ENCODE assay signal across 23 cellular contexts in the genomic region with DNA sequence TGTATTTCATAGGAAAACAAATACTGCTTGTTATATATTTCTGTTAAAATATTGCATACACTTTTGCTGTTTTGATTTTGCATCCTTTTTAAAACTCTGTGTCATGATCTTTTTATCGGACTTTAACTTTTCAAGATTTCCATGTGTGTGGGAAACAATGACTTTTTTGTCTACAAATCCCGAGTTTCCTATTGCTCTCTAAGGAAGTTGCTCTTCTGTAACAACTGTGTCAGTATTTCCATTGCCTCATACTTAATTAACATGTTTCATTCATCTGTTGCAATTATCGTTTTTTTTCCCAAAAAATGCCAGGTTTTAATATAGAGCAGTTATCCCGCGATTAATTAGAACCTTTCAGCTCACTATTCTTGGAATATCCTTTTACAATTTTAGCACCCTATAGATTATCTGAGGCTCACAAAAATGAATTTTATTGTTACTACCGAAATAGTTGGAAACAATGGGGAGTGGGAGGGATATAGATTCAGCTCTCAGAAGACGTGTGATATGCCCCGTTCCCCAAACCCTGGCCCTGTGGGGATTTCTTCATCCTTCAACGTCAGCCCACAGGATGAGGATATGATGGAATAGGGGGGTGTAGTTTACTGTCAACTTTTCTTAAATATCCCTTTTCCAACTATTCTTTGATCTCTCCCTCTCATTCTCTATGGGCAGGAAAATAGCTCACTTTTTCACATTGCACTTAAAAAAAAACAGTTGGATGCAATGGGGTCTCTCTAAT.
DNase-seq lines count a peak whose midpoint lies in the region; ATAC-seq and TF ChIP-seq lines count a peak whose summit lies in the region.
"Had no signal": no experiment of that assay in that cellular context is flagged by ENCODE, and none has a peak within 500 bp of the region (broad histone marks: within the 10 kb centered on the region; RNA-seq: fewer than 3 reads in every experiment).

No MANE protein-coding gene starts in this region.

- H3K4me1 ChIP-seq in breast epithelium: no peaks in the 10 kb centered on the region
- peaks cover 22% of the 10 kb centered on the region for H3K4me1 ChIP-seq in PC-9 (replicated peaks; ENCODE audit: insufficient read depth)
- H3K4me1 ChIP-seq in smooth muscle cell (ENCODE audit: low read depth): peaks cover 5% of the 10 kb centered on the region
- H3K4me1 ChIP-seq: BLaER1 treated with 17β-estradiol and CSF1 and Interleukin-3, amounts not matched to agents 10 nM and 100 nM had no signal

- H3K9me3 ChIP-seq in breast epithelium: no peaks in the 10 kb centered on the region
- no peaks in the 10 kb centered on the region for H3K9me3 ChIP-seq in PC-9 (ENCODE audit: insufficient read depth, low read depth)
- no peaks in the 10 kb centered on the region for H3K9me3 ChIP-seq in smooth muscle cell (replicated peaks; ENCODE audit: low read depth)
- H3K9me3 ChIP-seq: BLaER1 treated with 17β-estradiol and CSF1 and Interleukin-3, amounts not matched to agents 10 nM and 100 nM; MG63; SK-N-SH had no signal

- no peak for TF ChIP-seq CTCF in MCF 10A (IDR thresholded peaks at IDR 0.05; ENCODE audit: unreplicated experiment)
- no peak for TF ChIP-seq CTCF in breast epithelium (IDR thresholded peaks at IDR 0.05)
- no peak for TF ChIP-seq CTCF in PC-9 (conservative IDR thresholded peaks at IDR 0.05)
- TF ChIP-seq CTCF in fibroblast of pulmonary artery (IDR thresholded peaks at IDR 0.05; ENCODE audit: low read length, missing control alignments): no peak
- TF ChIP-seq CTCF in smooth muscle cell (IDR thresholded peaks at IDR 0.05; ENCODE audit: borderline replicate concordance, insufficient read depth, poor library complexity, severe bottlenecking): no peak

- peaks cover 11% of the 10 kb centered on the region for H3K4me1 Mint-ChIP-seq in MCF 10A (ENCODE audit: insufficient read depth, unreplicated experiment)
- H3K4me1 Mint-ChIP-seq in natural killer cell treated with Interleukin-12 subunit alpha and Interleukin-12 subunit beta and Interleukin-15 and Interleukin-18, amount 100 ng/mL, for 72 hours (ENCODE audit: low read depth in 2 of 2): no peaks in the 10 kb centered on the region
- H3K4me1 Mint-ChIP-seq: CD4-positive, alpha-beta memory T cell had no signal

- no peaks in the 10 kb centered on the region for H3K9me3 Mint-ChIP-seq in MCF 10A (ENCODE audit: unreplicated experiment)
- peaks cover 8% of the 10 kb centered on the region for H3K9me3 Mint-ChIP-seq in natural killer cell treated with Interleukin-12 subunit alpha and Interleukin-12 subunit beta and Interleukin-15 and Interleukin-18, amount 100 ng/mL, for 72 hours

- peak overlapping the region in 1 of 2 donors; percentile 28 for H3K27ac ChIP-seq in breast epithelium
- peak overlapping the region; percentile 84 for H3K27ac ChIP-seq in PC-9
- peak overlapping the region; percentile 87 for H3K27ac ChIP-seq in smooth muscle cell (ENCODE audit: low read depth)
- H3K27ac ChIP-seq: 22Rv1; BLaER1 treated with 17β-estradiol and CSF1 and Interleukin-3, amounts not matched to agents 10 nM and 100 nM had no signal

- no peaks in the 10 kb centered on the region for H3F3A ChIP-seq in PC-9 (ENCODE audit: insufficient read depth, low read depth)
- no peaks in the 10 kb centered on the region for H3F3A ChIP-seq in smooth muscle cell (ENCODE audit: low read depth)

- intact Hi-C loops in MCF 10A (cut with micrococcal nuclease) (no loop called here), breast epithelium (cut with DNase I; ENCODE audit: low total_unique reads) (no loop called here), PC-9 (cut with micrococcal nuclease; ENCODE audit: unreplicated experiment) (no loop called here)

- H3K36me3 ChIP-seq in breast epithelium: no peaks in the 10 kb centered on the region
- no peaks in the 10 kb centered on the region for H3K36me3 ChIP-seq in PC-9 (ENCODE audit: low read depth)
- H3K36me3 ChIP-seq in smooth muscle cell (ENCODE audit: low read depth): no peaks in the 10 kb centered on the region
- H3K36me3 ChIP-seq: BLaER1 treated with 17β-estradiol and CSF1 and Interleukin-3, amounts not matched to agents 10 nM and 100 nM; MG63 had no signal

- no peaks in the 10 kb centered on the region for H3K9me2 ChIP-seq in PC-9 (ENCODE audit: insufficient read depth)
- H3K9me2 ChIP-seq: SK-N-SH had no signal

- H3K27me3 ChIP-seq in breast epithelium (no peaks in the 10 kb centered on the region), PC-9 (ENCODE audit: insufficient read depth, low read depth) (no peaks in the 10 kb centered on the region), smooth muscle cell (ENCODE audit: low read depth) (no peaks in the 10 kb centered on the region)
- H3K27me3 ChIP-seq: BLaER1 treated with 17β-estradiol and CSF1 and Interleukin-3, amounts not matched to agents 10 nM and 100 nM; MG63 had no signal

- CTCF ChIA-PET in MCF 10A (lab: Yijun Ruan, JAX): interaction anchor here (1.0 to 1.2 kb wide), 2 partner anchors 11 to 328 kb away, joined by 3 to 4 read pairs; no protein-coding TSS in a partner anchor
- CTCF ChIA-PET in PC-9 (lab: Charles Lee): interaction anchor here (0.6 kb wide), 1 partner anchor 66 kb away, joined by 3 read pairs; no protein-coding TSS in a partner anchor

- H3K4me2 ChIP-seq in PC-9 (no peak overlapping the region), smooth muscle cell (no peak overlapping the region)
- H3K4me2 ChIP-seq: BLaER1 treated with 17β-estradiol and CSF1 and Interleukin-3, amounts not matched to agents 10 nM and 100 nM; SK-N-SH had no signal

- H4K20me1 ChIP-seq in PC-9 (ENCODE audit: insufficient read depth): no peaks in the 10 kb centered on the region
- no peaks in the 10 kb centered on the region for H4K20me1 ChIP-seq in smooth muscle cell (ENCODE audit: low read depth)
- H4K20me1 ChIP-seq: BLaER1 treated with 17β-estradiol and CSF1 and Interleukin-3, amounts not matched to agents 10 nM and 100 nM had no signal

- no peak overlapping the region for H3K4me3 Mint-ChIP-seq in MCF 10A (ENCODE audit: unreplicated experiment)
- no peak overlapping the region for H3K4me3 Mint-ChIP-seq in natural killer cell treated with Interleukin-12 subunit alpha and Interleukin-12 subunit beta and Interleukin-15 and Interleukin-18, amount 100 ng/mL, for 72 hours
- H3K4me3 Mint-ChIP-seq: CD4-positive, alpha-beta memory T cell had no signal

- DNase-seq in MCF 10A (ENCODE audit: unreplicated experiment): no peak
- DNase-seq in breast epithelium (ENCODE audit: low spot score in 2 of 2): no peak
- no peak for DNase-seq in PC-9
- DNase-seq in fibroblast of pulmonary artery (ENCODE audit: low read depth): peak; percentile 60
- DNase-seq in smooth muscle cell (lab: John Stamatoyannopoulos, UW; ENCODE audit: unreplicated experiment): no peak
- no peak for DNase-seq in retina
- DNase-seq in NCI-H82 (lab: John Stamatoyannopoulos, UW): no peak
- DNase-seq in natural killer cell treated with Interleukin-12 subunit alpha and Interleukin-12 subunit beta and Interleukin-15 and Interleukin-18, amount 100 ng/mL, for 72 hours (ENCODE audit: low spot score): no peak
- DNase-seq: ACHN; CD4-positive, alpha-beta memory T cell; DMS153; H7; Kasumi-1; MG63; NCI-H1417 treated with DMSO at 0.1 percent for 48 hours; NCI-H187; NCI-H446; NCI-H526; OCI-M1; SHP77; SK-N-SH had no signal

- ATAC-seq in natural killer cell treated with Interleukin-12 subunit alpha and Interleukin-12 subunit beta and Interleukin-15 and Interleukin-18, amount 100 ng/mL, for 72 hours: no peak

- TF ChIP-seq POLR2A in breast epithelium (IDR thresholded peaks at IDR 0.05): no peak

- no peak overlapping the region for H3K4me3 ChIP-seq in breast epithelium
- H3K4me3 ChIP-seq in PC-9: no peak overlapping the region
- no peak overlapping the region for H3K4me3 ChIP-seq in fibroblast of pulmonary artery (replicated peaks; ENCODE audit: low read depth, low read length)
- H3K4me3 ChIP-seq in smooth muscle cell: no peak overlapping the region
- H3K4me3 ChIP-seq: BLaER1 treated with 17β-estradiol and CSF1 and Interleukin-3, amounts not matched to agents 10 nM and 100 nM; MG63 had no signal

- H3K27me3 Mint-ChIP-seq in MCF 10A (ENCODE audit: insufficient read depth, unreplicated experiment): no peaks in the 10 kb centered on the region
- peaks cover 0 to 7% of the 10 kb centered on the region in 2 donors for H3K27me3 Mint-ChIP-seq in natural killer cell treated with Interleukin-12 subunit alpha and Interleukin-12 subunit beta and Interleukin-15 and Interleukin-18, amount 100 ng/mL, for 72 hours

- 82% methylated on average over 9 of the region's 9 CpGs for WGBS in smooth muscle cell (ENCODE audit: low lambda C conversion rate)

- POLR2A ChIA-PET in MCF 10A (lab: Yijun Ruan, JAX) (interaction anchor here (2.6 kb wide), 1 partner anchor 72 kb away, joined by 15 read pairs; no protein-coding TSS in a partner anchor), PC-9 (lab: Charles Lee; ENCODE audit: unreplicated experiment) (no interaction called here)

- no peaks in the 10 kb centered on the region for H3K79me2 ChIP-seq in PC-9 (ENCODE audit: low read depth)
- H3K79me2 ChIP-seq in smooth muscle cell (ENCODE audit: low read depth): no peaks in the 10 kb centered on the region

- no peak overlapping the region for H3K9ac ChIP-seq in smooth muscle cell (ENCODE audit: low read depth)
- H3K9ac ChIP-seq: BLaER1 treated with 17β-estradiol and CSF1 and Interleukin-3, amounts not matched to agents 10 nM and 100 nM; SK-N-SH had no signal

- 0 out of 2 replicates have a peak overlapping the region, but pooled peaks have one; percentile 40 for H2AFZ ChIP-seq in PC-9
- no peak overlapping the region for H2AFZ ChIP-seq in smooth muscle cell (ENCODE audit: low read depth)

- H3K36me3 Mint-ChIP-seq in MCF 10A (ENCODE audit: insufficient read depth, unreplicated experiment): no peaks in the 10 kb centered on the region
- no peaks in the 10 kb centered on the region for H3K36me3 Mint-ChIP-seq in natural killer cell treated with Interleukin-12 subunit alpha and Interleukin-12 subunit beta and Interleukin-15 and Interleukin-18, amount 100 ng/mL, for 72 hours
- H3K36me3 Mint-ChIP-seq: CD4-positive, alpha-beta memory T cell had no signal

- H3K27ac Mint-ChIP-seq in MCF 10A (ENCODE audit: low read depth, unreplicated experiment): peak overlapping the region; percentile 89
- no peak overlapping the region for H3K27ac Mint-ChIP-seq in natural killer cell treated with Interleukin-12 subunit alpha and Interleukin-12 subunit beta and Interleukin-15 and Interleukin-18, amount 100 ng/mL, for 72 hours
- H3K27ac Mint-ChIP-seq: CD4-positive, alpha-beta memory T cell had no signal

- no TSS peak for BruUV-seq in MCF 10A (replicated peaks; lab: Mats Ljungman, UMichigan)
- no TSS peak for BruUV-seq in PC-9 (replicated peaks; lab: Mats Ljungman, UMichigan)
